8 cellular contexts compared by ENCODE assay signal in genomic region chr9:70411930-70412677, GRCh38. TPM values are rescaled to one million over a fixed set of nuclear protein-coding genes. Genes with fewer than 3 reads are reported as not detected.
DNase-seq lines count a peak whose midpoint lies in the region; ATAC-seq and TF ChIP-seq lines count a peak whose summit lies in the region.

No MANE protein-coding gene starts in this region.

- H3K4me3 Mint-ChIP-seq in type B pancreatic cell: peak overlapping the region; percentile 99

- DNase-seq in GM12865 (ENCODE audit: low read depth) (peak; percentile 47), RPMI8226 (peak; percentile 77), germinal center (ENCODE audit: low spot score) (peak; percentile 41), osteoblast (ENCODE audit: insufficient read length, low spot score, missing footprints) (peak; percentile 97), type B pancreatic cell (ENCODE audit: extremely low spot score, unreplicated experiment) (no peak), NCI-H510A treated with DMSO at 0.1 percent for 48 hours (lab: John Stamatoyannopoulos, UW) (no peak)
- peak; percentile 38 to 49 (median 43) for DNase-seq in activated naive CD4-positive, alpha-beta T cell (lab: John Stamatoyannopoulos, UW)

- TF ChIP-seq CTCF in GM12865 (IDR thresholded peaks at IDR 0.05; ENCODE audit: insufficient read depth, low read depth, low read length, missing control alignments) (no peak), osteoblast (IDR thresholded peaks at IDR 0.05; ENCODE audit: extremely low read depth, low read depth, low read length) (no peak), type B pancreatic cell (conservative IDR thresholded peaks at IDR 0.05) (no peak)

- H3K27me3 Mint-ChIP-seq in type B pancreatic cell: peaks cover 11% of the 10 kb centered on the region

- H2AFZ ChIP-seq in osteoblast (ENCODE audit: low read length): no peak overlapping the region

- peaks cover 57% of the 10 kb centered on the region for H3K79me2 ChIP-seq in osteoblast (ENCODE audit: insufficient read depth, low read length)

- peaks cover 40% of the 10 kb centered on the region for H3K4me1 ChIP-seq in osteoblast (ENCODE audit: insufficient read depth, low read length)

- H3K9me3 ChIP-seq in osteoblast (ENCODE audit: low read depth, low read length): no peaks in the 10 kb centered on the region

- H3K27ac Mint-ChIP-seq in type B pancreatic cell: peak overlapping the region; percentile 95

- H3K4me2 ChIP-seq in osteoblast (ENCODE audit: insufficient read depth, low read length): peak overlapping the region; percentile 92

- H3K36me3 Mint-ChIP-seq in type B pancreatic cell: no peaks in the 10 kb centered on the region

- peaks cover 40% of the 10 kb centered on the region for H3K4me1 Mint-ChIP-seq in type B pancreatic cell (ENCODE audit: unreplicated experiment)

- H3K27ac ChIP-seq in osteoblast (ENCODE audit: low read depth, low read length): peak overlapping the region; percentile 96

- H4K20me1 ChIP-seq in osteoblast (ENCODE audit: insufficient read depth, low read length): no peaks in the 10 kb centered on the region

- H3K27me3 ChIP-seq in osteoblast (ENCODE audit: insufficient read depth, low read length): no peaks in the 10 kb centered on the region

- peak overlapping the region; percentile 52 for H3K4me3 ChIP-seq in GM12865 (ENCODE audit: low read depth, low read length)
- peak overlapping the region; percentile 80 for H3K4me3 ChIP-seq in osteoblast (ENCODE audit: insufficient read depth, low read length)

- H3K9me3 Mint-ChIP-seq in type B pancreatic cell: no peaks in the 10 kb centered on the region

- H3K36me3 ChIP-seq in osteoblast (ENCODE audit: insufficient read depth, low read length): peaks cover 6% of the 10 kb centered on the region

- peak; percentile 22 for ATAC-seq in HG02852 (IDR thresholded peaks at IDR 0.05; ENCODE audit: unreplicated experiment)

RNA-seq across cellular contexts. Expression of gene KLF9, which starts 2.4 kb away (rescaled TPM):
- total RNA-seq in osteoblast: 46.9 and 51.8 TPM in 2 replicates
- total RNA-seq in type B pancreatic cell (ENCODE audit: low replicate concordance): 16.7 and 21.6 TPM in 2 replicates

Comparison
In these comparisons a context has a peak if more than half of its experiments do, and no peak if none do; other contexts are left out.
1. DNase-seq: peak in GM12865 (single experiment), RPMI8226 (single experiment), activated naive CD4-positive, alpha-beta T cell (4 of 4), germinal center (single experiment) and osteoblast (single experiment); none in type B pancreatic cell (single experiment) and NCI-H510A treated with DMSO at 0.1 percent for 48 hours (single experiment).